Comparison of ENCODE assay signal across 24 cellular contexts in the genomic region with DNA sequence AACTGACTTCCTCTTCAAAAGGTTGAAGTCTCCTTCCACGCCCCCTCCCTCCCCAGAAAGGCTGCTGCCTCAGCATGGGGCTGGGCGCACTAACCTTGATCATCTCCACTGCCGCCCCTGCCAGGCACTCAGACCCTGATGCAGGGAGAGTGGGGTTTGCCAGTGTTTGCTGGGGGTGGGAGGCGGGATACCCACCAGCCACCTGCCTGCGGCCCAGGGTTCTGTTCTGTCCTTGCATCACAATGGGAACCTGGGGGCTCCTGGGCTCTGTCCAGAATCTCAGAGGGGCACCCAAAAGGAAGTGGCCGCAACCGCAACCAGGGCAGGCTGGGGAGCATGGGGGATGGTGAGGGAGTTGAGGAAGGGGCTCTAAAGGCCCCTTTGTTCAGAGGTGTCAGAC. TPM values are rescaled to one million over a fixed set of nuclear protein-coding genes. Genes with fewer than 3 reads are reported as not detected.
"Had no signal": no experiment of that assay in that cellular context is flagged by ENCODE, and none has a peak within 500 bp of the region (broad histone marks: within the 10 kb centered on the region; RNA-seq: fewer than 3 reads in every experiment).

No MANE protein-coding gene starts in this region.

- H3K4me1 ChIP-seq: psoas muscle, right atrium auricular region, tibial artery had no signal

- H3K36me3 ChIP-seq: neutrophil had no signal

- H3K27me3 Mint-ChIP-seq: activated B cell treated with CpG ODN at 0.5 μM for 24 hours; activated CD4-positive, alpha-beta T cell treated with anti-CD3 and anti-CD28 coated beads for 36 hours; naive thymus-derived CD8-positive, alpha-beta T cell; stimulated activated naive CD8-positive, alpha-beta T cell treated with anti-CD3 and anti-CD28 coated beads, Interleukin-15, Interleukin-2, amounts not matched to agents 100 ng/mL and 50 ng/mL, for 24 hours had no signal

- H3K27ac ChIP-seq: heart left ventricle, neutrophil, psoas muscle, right atrium auricular region, tibial artery had no signal

- H3K36me3 Mint-ChIP-seq: naive thymus-derived CD8-positive, alpha-beta T cell had no signal

- H3K9me3 Mint-ChIP-seq: activated B cell treated with CpG ODN at 0.5 μM for 24 hours; activated naive CD4-positive, alpha-beta T cell treated with anti-CD3 and anti-CD28 coated beads for 36 hours; activated T-cell treated with anti-CD3 and anti-CD28 coated beads, Interleukin-2, amount 50 U/mL, for 4 hours; naive thymus-derived CD8-positive, alpha-beta T cell; stimulated activated naive CD8-positive, alpha-beta T cell treated with anti-CD3 and anti-CD28 coated beads, Interleukin-15, Interleukin-2, amounts not matched to agents 100 ng/mL and 50 ng/mL, for 24 hours had no signal

- H3K4me3 ChIP-seq: heart left ventricle, lung, pancreas, psoas muscle, right atrium auricular region, tibial artery had no signal

- ATAC-seq: activated CD4-positive, alpha-beta T cell treated with anti-CD3 and anti-CD28 coated beads for 36 hours; activated T-cell treated with anti-CD3 and anti-CD28 coated beads, Interleukin-2, amount 50 U/mL, for 4 hours; naive thymus-derived CD8-positive, alpha-beta T cell had no signal

- H3K4me3 Mint-ChIP-seq: activated B cell treated with CpG ODN at 0.5 μM for 24 hours; activated CD4-positive, alpha-beta T cell treated with anti-CD3 and anti-CD28 coated beads for 36 hours; activated naive CD4-positive, alpha-beta T cell treated with anti-CD3 and anti-CD28 coated beads for 36 hours; activated T-cell treated with anti-CD3 and anti-CD28 coated beads, Interleukin-2, amount 50 U/mL, for 4 hours; mesothelial cell of epicardium; naive thymus-derived CD8-positive, alpha-beta T cell; stimulated activated naive CD8-positive, alpha-beta T cell treated with anti-CD3 and anti-CD28 coated beads, Interleukin-15, Interleukin-2, amounts not matched to agents 100 ng/mL and 50 ng/mL, for 24 hours had no signal

- H3K27me3 ChIP-seq: heart left ventricle, neutrophil, pancreas, right atrium auricular region, tibial artery had no signal

- H3K4me1 Mint-ChIP-seq: activated B cell treated with CpG ODN at 0.5 μM for 24 hours; activated CD4-positive, alpha-beta T cell treated with anti-CD3 and anti-CD28 coated beads for 36 hours; naive thymus-derived CD8-positive, alpha-beta T cell had no signal

- FAIRE-seq: endometrium, pancreas had no signal

- DNase-seq: activated B cell treated with CpG ODN at 0.5 μM for 24 hours; activated CD4-positive, alpha-beta T cell treated with anti-CD3 and anti-CD28 coated beads for 36 hours; activated CD4-positive, alpha-beta T cell treated with anti-CD3 and anti-CD28 coated beads, Interleukin-2, amount 50 U/mL, for 4 hours; activated CD8-positive, alpha-beta memory T cell treated with anti-CD3 and anti-CD28 coated beads for 24 hours; activated CD8-positive, alpha-beta memory T cell treated with anti-CD3 and anti-CD28 coated beads, Interleukin-2, amount 50 U/mL, for 4 hours; activated effector memory CD4-positive, alpha-beta T cell treated with Interleukin-2 at 50 U/mL for 16 hours; activated naive CD4-positive, alpha-beta T cell treated with anti-CD3 and anti-CD28 coated beads for 36 hours; activated T-cell treated with anti-CD3 and anti-CD28 coated beads, Interleukin-2, amount 50 U/mL, for 4 hours; cortex of kidney; naive thymus-derived CD8-positive, alpha-beta T cell; stimulated activated CD4-positive, alpha-beta T cell treated with anti-CD3 and anti-CD28 coated beads, Interleukin-12 subunit alpha, Interleukin-12 subunit beta, amount 100 ng/mL, for 4 hours; stimulated activated CD4-positive, alpha-beta T cell treated with anti-CD3 and anti-CD28 coated beads, Interleukin-4, amount 100 ng/mL, for 4 hours; T-helper 9 cell; tibial artery had no signal

- H3K27ac Mint-ChIP-seq: activated B cell treated with CpG ODN at 0.5 μM for 24 hours; activated CD4-positive, alpha-beta T cell treated with anti-CD3 and anti-CD28 coated beads for 36 hours; activated naive CD4-positive, alpha-beta T cell treated with anti-CD3 and anti-CD28 coated beads for 36 hours; stimulated activated naive CD8-positive, alpha-beta T cell treated with anti-CD3 and anti-CD28 coated beads, Interleukin-15, Interleukin-2, amounts not matched to agents 100 ng/mL and 50 ng/mL, for 24 hours had no signal

- H3K9me3 ChIP-seq: heart left ventricle, neutrophil, pancreas, psoas muscle, right atrium auricular region, tibial artery had no signal

RNA-seq across cellular contexts. Expression of gene KIFC3, which starts 27.4 kb away (rescaled TPM):
- total RNA-seq: T-helper 1 cell treated with Interleukin-12 subunit alpha and Interleukin-12 subunit beta and Interleukin-4 antibody, amounts not matched to agents 30 ng/mL and 1 ng/mL, for 36 hours had no signal
